In the genomic region with DNA sequence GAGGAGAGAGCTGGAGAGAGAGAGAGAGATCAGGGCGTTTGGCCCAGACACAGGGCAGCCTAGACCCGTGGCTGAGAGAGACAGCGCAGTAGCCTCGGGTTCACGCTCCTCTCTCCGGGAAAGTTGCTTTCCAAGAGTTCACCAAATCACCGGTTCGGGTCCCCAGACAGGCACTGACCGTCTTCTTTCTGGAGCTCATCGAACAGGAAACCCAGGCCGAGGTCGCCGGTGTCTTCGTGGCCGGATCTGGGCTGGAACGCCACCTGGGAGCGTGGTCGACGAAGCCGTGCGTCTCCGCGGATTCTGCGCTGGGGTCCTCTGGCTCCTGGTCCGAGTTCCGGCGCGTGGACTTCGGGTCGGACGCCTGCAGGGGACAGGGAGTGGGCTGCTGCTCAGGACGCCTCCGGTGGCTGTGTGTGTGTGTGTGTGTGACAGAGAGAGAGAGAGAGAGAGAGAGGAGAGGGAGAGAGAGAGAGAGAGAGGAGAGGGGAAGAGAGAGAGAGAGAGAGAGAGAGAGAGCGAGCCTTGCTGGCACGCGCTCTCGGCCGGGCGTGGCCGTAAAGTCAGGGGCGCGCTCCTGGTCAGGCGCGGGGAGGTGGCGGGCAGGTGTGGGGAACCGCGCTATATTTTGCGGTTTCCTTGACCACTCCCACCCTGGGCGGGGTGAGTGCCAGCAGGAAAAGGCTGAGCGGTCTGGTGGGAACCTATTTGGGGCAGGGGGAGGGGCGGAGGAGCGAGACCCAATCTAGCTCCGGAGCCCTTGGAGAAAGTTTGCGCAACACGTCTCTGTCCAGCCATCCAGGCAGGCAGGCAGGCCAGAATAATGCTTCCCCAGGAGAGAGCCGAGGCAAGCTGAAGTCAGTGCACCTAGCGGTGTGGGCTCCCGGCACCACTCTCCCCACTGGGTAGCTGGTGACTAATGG, we compare ENCODE assay signal across 8 cellular contexts.
DNase-seq lines count a peak whose midpoint lies in the region; ATAC-seq and TF ChIP-seq lines count a peak whose summit lies in the region.

No MANE protein-coding gene starts in this region.

- H3K4me1 Mint-ChIP-seq in HFFc6 (ENCODE audit: low read depth), result no peaks in the 10 kb centered on the region; the same call in 1 of the 2 replicates

- H3K27me3 Mint-ChIP-seq in HFFc6 (ENCODE audit: insufficient read depth), result peaks cover 16% of the 10 kb centered on the region

- DNase-seq in HFFc6, result no peak
- DNase-seq in SW480 (ENCODE audit: low spot score), result peak; percentile 33
- DNase-seq in left ventricle myocardium inferior, result no peak
- DNase-seq in retina, result peak; percentile 56
- no peak for DNase-seq in ureter (ENCODE audit: low spot score)
- no peak for DNase-seq in AG08396 (ENCODE audit: low spot score)

- no peaks in the 10 kb centered on the region for H3K9me3 Mint-ChIP-seq in HFFc6

- peaks cover 57% of the 10 kb centered on the region for H3K27me3 ChIP-seq in left ventricle myocardium inferior (ENCODE audit: low read depth)

- ATAC-seq in HG03354 (IDR thresholded peaks at IDR 0.05; ENCODE audit: poor library complexity, severe bottlenecking, unreplicated experiment) (no peak), HG03095 (IDR thresholded peaks at IDR 0.05; ENCODE audit: unreplicated experiment) (no peak)

- no peaks in the 10 kb centered on the region for H3K36me3 Mint-ChIP-seq in HFFc6 (ENCODE audit: low read depth)

- peaks cover 5% of the 10 kb centered on the region for H3K4me1 ChIP-seq in left ventricle myocardium inferior

- TF ChIP-seq CTCF in HFFc6 (IDR thresholded peaks at IDR 0.05), result no peak
- TF ChIP-seq CTCF in left ventricle myocardium inferior (IDR thresholded peaks at IDR 0.05; ENCODE audit: borderline replicate concordance), result no peak

- no peaks in the 10 kb centered on the region for H3K36me3 ChIP-seq in left ventricle myocardium inferior

- intact Hi-C loops in left ventricle myocardium inferior (cut with micrococcal nuclease), result no loop called here

- H3K27ac Mint-ChIP-seq in HFFc6, result no peak overlapping the region

- no peaks in the 10 kb centered on the region for H3K9me3 ChIP-seq in left ventricle myocardium inferior (replicated peaks)

- no peak overlapping the region for H3K27ac ChIP-seq in left ventricle myocardium inferior (replicated peaks)

- peak overlapping the region; percentile 52; the same call in 1 of the 2 replicates for H3K4me3 Mint-ChIP-seq in HFFc6

- H3K4me3 ChIP-seq in left ventricle myocardium inferior, result peak overlapping the region; percentile 52

Comparison
In these comparisons a context has a peak if more than half of its experiments do, and no peak if none do; other contexts are left out.
1. DNase-seq: peak in SW480 (single experiment) and retina (single experiment); none in HFFc6 (single experiment), left ventricle myocardium inferior (single experiment), ureter (single experiment) and AG08396 (single experiment).